Comparison of ENCODE assay signal across 8 cellular contexts in the genomic region with DNA sequence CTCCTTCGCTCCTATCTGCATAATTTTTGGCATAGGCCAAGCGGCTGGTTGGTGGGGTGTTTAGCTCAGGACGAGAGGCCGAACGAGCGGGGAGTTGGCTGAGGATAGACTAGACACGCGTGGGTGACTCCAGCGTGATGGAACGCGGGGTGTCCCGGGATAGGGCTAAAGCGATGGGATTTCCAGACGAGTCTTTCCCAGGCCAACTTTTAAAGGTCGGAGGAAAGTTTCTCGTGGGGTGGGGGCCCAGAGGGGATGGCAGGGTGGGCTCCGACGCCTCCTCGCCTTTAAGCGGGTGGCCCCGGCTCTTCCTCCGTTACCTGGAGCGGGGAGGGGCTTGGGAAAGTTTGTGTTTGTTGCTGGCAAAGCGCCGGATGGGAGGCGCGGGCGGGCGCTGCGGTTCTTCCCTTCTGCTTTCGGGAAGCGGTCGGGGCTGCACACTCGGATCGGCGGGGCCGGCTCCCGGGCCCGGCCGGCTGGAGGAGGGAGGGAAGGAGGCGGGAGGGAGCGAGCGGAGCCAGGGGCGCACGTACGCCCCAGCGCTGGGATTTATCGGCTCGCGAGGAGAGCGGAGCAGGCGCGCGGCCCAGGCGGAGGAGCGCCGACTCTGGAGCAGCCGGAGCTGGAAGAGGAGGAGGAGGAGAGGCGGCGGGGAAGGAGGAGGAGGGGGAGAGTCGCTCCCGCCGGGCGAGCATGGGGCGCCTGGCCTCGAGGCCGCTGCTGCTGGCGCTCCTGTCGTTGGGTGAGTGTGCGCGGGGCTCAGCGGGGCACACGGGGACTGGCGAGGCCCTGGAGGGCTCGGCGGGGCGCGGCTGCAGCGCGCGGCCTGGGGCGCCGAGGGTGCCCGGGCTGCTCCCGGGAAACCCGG. TPM values are rescaled to one million over a fixed set of nuclear protein-coding genes. Genes with fewer than 3 reads are reported as not detected.
DNase-seq lines count a peak whose midpoint lies in the region; ATAC-seq and TF ChIP-seq lines count a peak whose summit lies in the region.

A gene (plus strand): TSS at position 406 of the 868 bp plus-strand sequence. CDS start 288 bp downstream, at position 694.

- H3K4me2 ChIP-seq in Karpas-422 (ENCODE audit: low read depth, low read length, poor library complexity, severe bottlenecking) = no peak within 1 kb of the TSS

- H3K9me2 ChIP-seq in Karpas-422 (replicated peaks; ENCODE audit: insufficient read depth, low read length) = no peaks in the 10 kb centered on the region

- DNase-seq in BE2C = peak; percentile 61
- DNase-seq in HFF-Myc (ENCODE audit: extremely low read depth, low read depth) = no peak
- DNase-seq in T47D (ENCODE audit: low read depth in 1 of 2, low spot score in 1 of 2) = peak; percentile 65 to 73
- peak; percentile 76 for DNase-seq in sciatic nerve (ENCODE audit: low spot score)
- no peak for DNase-seq in Karpas-422

- H2AFZ ChIP-seq in Karpas-422 (ENCODE audit: low read length) = no peak within 1 kb of the TSS

- H3K9ac ChIP-seq in Karpas-422 (ENCODE audit: low read length) = no peak within 1 kb of the TSS

- TF ChIP-seq CTCF in BE2C (IDR thresholded peaks at IDR 0.05; ENCODE audit: low read depth, low read length) = no peak
- TF ChIP-seq CTCF in HFF-Myc (IDR thresholded peaks at IDR 0.05; ENCODE audit: low read depth, low read length, missing control alignments) = no peak

- ATAC-seq in SK-N-SH treated with all-trans-retinoic acid at 6 μM for 48 hours (peak; percentile 81), sciatic nerve (peak; percentile 85), HG02763 (IDR thresholded peaks at IDR 0.05; ENCODE audit: unreplicated experiment) (no peak)

- H3K36me3 ChIP-seq in BE2C (no peaks in the 10 kb centered on the region), Karpas-422 (ENCODE audit: insufficient read depth, low read length) (no peaks in the 10 kb centered on the region)

- H4K20me1 ChIP-seq in Karpas-422 (ENCODE audit: insufficient read depth, low read depth, low read length) = no peaks in the 10 kb centered on the region

- peak within 1 kb of the TSS; percentile 73 for H3K4me3 ChIP-seq in BE2C (ENCODE audit: low read depth, low read length)
- peak within 1 kb of the TSS; percentile 64 for H3K4me3 ChIP-seq in HFF-Myc (replicated peaks; ENCODE audit: low read depth, low read length)
- H3K4me3 ChIP-seq in iPS-18c (ENCODE audit: insufficient read depth, low read depth, low read length) = peak within 1 kb of the TSS; percentile 87
- H3K4me3 ChIP-seq in Karpas-422 (ENCODE audit: low read length) = no peak within 1 kb of the TSS

- in situ Hi-C loops in T47D (cut with HindIII; ENCODE audit: low pct_unique_long_range_greater_than_20kb, low sequenced_read_pairs) = no loop called here

- no peaks in the 10 kb centered on the region for H3K27me3 ChIP-seq in BE2C
- H3K27me3 ChIP-seq in Karpas-422 (ENCODE audit: low read length) = no peaks in the 10 kb centered on the region

- no peaks in the 10 kb centered on the region for H3K9me3 ChIP-seq in BE2C
- no peaks in the 10 kb centered on the region for H3K9me3 ChIP-seq in iPS-18c (ENCODE audit: control insufficient read depth, insufficient read depth, low read length)
- H3K9me3 ChIP-seq in Karpas-422 (ENCODE audit: low read length) = no peaks in the 10 kb centered on the region

- no peaks in the 10 kb centered on the region for H3K79me2 ChIP-seq in Karpas-422 (ENCODE audit: low read length)

- H3K4me1 ChIP-seq in BE2C = no peaks in the 10 kb centered on the region
- H3K4me1 ChIP-seq in Karpas-422 (ENCODE audit: low read length) = no peaks in the 10 kb centered on the region

- intact Hi-C loops in sciatic nerve (cut with DNase I) = no loop called here

- H3K27ac ChIP-seq in Karpas-422 (ENCODE audit: low read length) = no peak within 1 kb of the TSS

TF ChIP-seq in SK-N-SH treated with all-trans-retinoic acid at 6 μM for 48 hours, 23 proteins besides CTCF, POLR2A, EP300 and RAD21 (continues in another document):
- TF ChIP-seq ISL1 (CRISPR knock-in tag; IDR thresholded peaks at IDR 0.05) = no peak
- TF ChIP-seq ZFP3 (CRISPR knock-in tag; IDR thresholded peaks at IDR 0.05) = no peak
- TF ChIP-seq, protein P1, sequence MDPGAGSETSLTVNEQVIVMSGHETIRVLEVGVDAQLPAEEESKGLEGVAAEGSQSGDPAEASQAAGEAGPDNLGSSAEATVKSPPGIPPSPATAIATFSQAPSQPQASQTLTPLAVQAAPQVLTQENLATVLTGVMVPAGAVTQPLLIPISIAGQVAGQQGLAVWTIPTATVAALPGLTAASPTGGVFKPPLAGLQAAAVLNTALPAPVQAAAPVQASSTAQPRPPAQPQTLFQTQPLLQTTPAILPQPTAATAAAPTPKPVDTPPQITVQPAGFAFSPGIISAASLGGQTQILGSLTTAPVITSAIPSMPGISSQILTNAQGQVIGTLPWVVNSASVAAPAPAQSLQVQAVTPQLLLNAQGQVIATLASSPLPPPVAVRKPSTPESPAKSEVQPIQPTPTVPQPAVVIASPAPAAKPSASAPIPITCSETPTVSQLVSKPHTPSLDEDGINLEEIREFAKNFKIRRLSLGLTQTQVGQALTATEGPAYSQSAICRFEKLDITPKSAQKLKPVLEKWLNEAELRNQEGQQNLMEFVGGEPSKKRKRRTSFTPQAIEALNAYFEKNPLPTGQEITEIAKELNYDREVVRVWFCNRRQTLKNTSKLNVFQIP (CRISPR knock-in tag; IDR thresholded peaks at IDR 0.05; ENCODE audit: borderline replicate concordance, low read depth) = no peak
- no peak for TF ChIP-seq ESRRG (CRISPR knock-in tag; IDR thresholded peaks at IDR 0.05)
- TF ChIP-seq, protein P2, sequence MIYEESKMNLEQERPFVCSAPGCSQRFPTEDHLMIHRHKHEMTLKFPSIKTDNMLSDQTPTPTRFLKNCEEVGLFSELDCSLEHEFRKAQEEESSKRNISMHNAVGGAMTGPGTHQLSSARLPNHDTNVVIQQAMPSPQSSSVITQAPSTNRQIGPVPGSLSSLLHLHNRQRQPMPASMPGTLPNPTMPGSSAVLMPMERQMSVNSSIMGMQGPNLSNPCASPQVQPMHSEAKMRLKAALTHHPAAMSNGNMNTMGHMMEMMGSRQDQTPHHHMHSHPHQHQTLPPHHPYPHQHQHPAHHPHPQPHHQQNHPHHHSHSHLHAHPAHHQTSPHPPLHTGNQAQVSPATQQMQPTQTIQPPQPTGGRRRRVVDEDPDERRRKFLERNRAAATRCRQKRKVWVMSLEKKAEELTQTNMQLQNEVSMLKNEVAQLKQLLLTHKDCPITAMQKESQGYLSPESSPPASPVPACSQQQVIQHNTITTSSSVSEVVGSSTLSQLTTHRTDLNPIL (CRISPR knock-in tag; IDR thresholded peaks at IDR 0.05; ENCODE audit: low read depth) = no peak
- TF ChIP-seq CSDC2 (CRISPR knock-in tag; IDR thresholded peaks at IDR 0.05) = no peak
- no peak for TF ChIP-seq BACH2 (CRISPR knock-in tag; IDR thresholded peaks at IDR 0.05; ENCODE audit: borderline replicate concordance)
- no peak for TF ChIP-seq ZC3H10 (CRISPR knock-in tag; IDR thresholded peaks at IDR 0.05)
- TF ChIP-seq RARB (CRISPR knock-in tag; IDR thresholded peaks at IDR 0.05) = no peak
- TF ChIP-seq, protein P3, sequence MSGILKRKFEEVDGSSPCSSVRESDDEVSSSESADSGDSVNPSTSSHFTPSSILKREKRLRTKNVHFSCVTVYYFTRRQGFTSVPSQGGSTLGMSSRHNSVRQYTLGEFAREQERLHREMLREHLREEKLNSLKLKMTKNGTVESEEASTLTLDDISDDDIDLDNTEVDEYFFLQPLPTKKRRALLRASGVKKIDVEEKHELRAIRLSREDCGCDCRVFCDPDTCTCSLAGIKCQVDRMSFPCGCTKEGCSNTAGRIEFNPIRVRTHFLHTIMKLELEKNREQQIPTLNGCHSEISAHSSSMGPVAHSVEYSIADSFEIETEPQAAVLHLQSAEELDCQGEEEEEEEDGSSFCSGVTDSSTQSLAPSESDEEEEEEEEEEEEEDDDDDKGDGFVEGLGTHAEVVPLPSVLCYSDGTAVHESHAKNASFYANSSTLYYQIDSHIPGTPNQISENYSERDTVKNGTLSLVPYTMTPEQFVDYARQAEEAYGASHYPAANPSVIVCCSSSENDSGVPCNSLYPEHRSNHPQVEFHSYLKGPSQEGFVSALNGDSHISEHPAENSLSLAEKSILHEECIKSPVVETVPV (CRISPR knock-in tag; IDR thresholded peaks at IDR 0.05) = no peak
- TF ChIP-seq, protein P4, sequence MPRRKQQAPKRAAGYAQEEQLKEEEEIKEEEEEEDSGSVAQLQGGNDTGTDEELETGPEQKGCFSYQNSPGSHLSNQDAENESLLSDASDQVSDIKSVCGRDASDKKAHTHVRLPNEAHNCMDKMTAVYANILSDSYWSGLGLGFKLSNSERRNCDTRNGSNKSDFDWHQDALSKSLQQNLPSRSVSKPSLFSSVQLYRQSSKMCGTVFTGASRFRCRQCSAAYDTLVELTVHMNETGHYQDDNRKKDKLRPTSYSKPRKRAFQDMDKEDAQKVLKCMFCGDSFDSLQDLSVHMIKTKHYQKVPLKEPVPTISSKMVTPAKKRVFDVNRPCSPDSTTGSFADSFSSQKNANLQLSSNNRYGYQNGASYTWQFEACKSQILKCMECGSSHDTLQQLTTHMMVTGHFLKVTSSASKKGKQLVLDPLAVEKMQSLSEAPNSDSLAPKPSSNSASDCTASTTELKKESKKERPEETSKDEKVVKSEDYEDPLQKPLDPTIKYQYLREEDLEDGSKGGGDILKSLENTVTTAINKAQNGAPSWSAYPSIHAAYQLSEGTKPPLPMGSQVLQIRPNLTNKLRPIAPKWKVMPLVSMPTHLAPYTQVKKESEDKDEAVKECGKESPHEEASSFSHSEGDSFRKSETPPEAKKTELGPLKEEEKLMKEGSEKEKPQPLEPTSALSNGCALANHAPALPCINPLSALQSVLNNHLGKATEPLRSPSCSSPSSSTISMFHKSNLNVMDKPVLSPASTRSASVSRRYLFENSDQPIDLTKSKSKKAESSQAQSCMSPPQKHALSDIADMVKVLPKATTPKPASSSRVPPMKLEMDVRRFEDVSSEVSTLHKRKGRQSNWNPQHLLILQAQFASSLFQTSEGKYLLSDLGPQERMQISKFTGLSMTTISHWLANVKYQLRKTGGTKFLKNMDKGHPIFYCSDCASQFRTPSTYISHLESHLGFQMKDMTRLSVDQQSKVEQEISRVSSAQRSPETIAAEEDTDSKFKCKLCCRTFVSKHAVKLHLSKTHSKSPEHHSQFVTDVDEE (CRISPR knock-in tag; IDR thresholded peaks at IDR 0.05) = no peak
- TF ChIP-seq SNAI2 (CRISPR knock-in tag; IDR thresholded peaks at IDR 0.05) = no peak
- TF ChIP-seq ZNF565 (CRISPR knock-in tag; conservative IDR thresholded peaks at IDR 0.05; ENCODE audit: low read depth) = no peak
- no peak for TF ChIP-seq OSR1 (CRISPR knock-in tag; IDR thresholded peaks at IDR 0.05)

RNA-seq across cellular contexts. Expression of the gene that starts here (rescaled TPM):
- polyA plus RNA-seq in BE2C (2012; ENCODE audit: insufficient read depth, insufficient read length, low read depth) = 11.0 TPM
- 20.4 TPM for total RNA-seq in sciatic nerve
- total RNA-seq in Karpas-422 (2014; rRNA removed; shearing (Covaris generic); ENCODE audit: low replicate concordance) = not detected in 2 replicates

Comparison
In these comparisons a context has a peak if more than half of its experiments do, and no peak if none do; other contexts are left out.
1. RNA of the gene that starts here (total RNA-seq): 20.4 TPM in sciatic nerve (single experiment); not detected in Karpas-422; every median in the first group is over 10 times any median in the second.
2. DNase-seq: peak in BE2C (single experiment), T47D (2 of 2) and sciatic nerve (single experiment); none in HFF-Myc (single experiment) and Karpas-422 (single experiment).